ENCODE assay signal across 7 cellular contexts in genomic region chr6:5241242-5241641, GRCh38.
"Had no signal": no experiment of that assay in that cellular context is flagged by ENCODE, and none has a peak within 500 bp of the region (broad histone marks: within the 10 kb centered on the region; RNA-seq: fewer than 3 reads in every experiment).

No MANE protein-coding gene starts in this region.

- H3K4me3 ChIP-seq: GM23248, HAP-1 had no signal

- H3K27ac ChIP-seq: GM23248, HL-60 had no signal

- ATAC-seq: HCT116 had no signal

- H3K9me3 ChIP-seq: HAP-1 had no signal

- H3K36me3 ChIP-seq: HAP-1 had no signal

- H3K27ac Mint-ChIP-seq: HFFc6, IgD-negative memory B cell had no signal

- H3K9me3 Mint-ChIP-seq: HFFc6, IgD-negative memory B cell had no signal

- H3K4me3 Mint-ChIP-seq: HFFc6, IgD-negative memory B cell had no signal

- H3K9ac ChIP-seq: GM23248 had no signal

- H2AFZ ChIP-seq: GM23248 had no signal

- H3K27me3 Mint-ChIP-seq: IgD-negative memory B cell had no signal

- DNase-seq: GM23248, HFFc6, KBM-7 had no signal
